Comparison of ENCODE assay signal across 9 cellular contexts in genomic region chrX:154020500-154021115, GRCh38. TPM values are rescaled to one million over a fixed set of nuclear protein-coding genes. Genes with fewer than 3 reads are reported as not detected.
DNase-seq lines count a peak whose midpoint lies in the region; ATAC-seq, FAIRE-seq and TF ChIP-seq lines count a peak whose summit lies in the region.
"Had no signal": no experiment of that assay in that cellular context is flagged by ENCODE, and none has a peak within 500 bp of the region (broad histone marks: within the 10 kb centered on the region; RNA-seq: fewer than 3 reads in every experiment).

No MANE protein-coding gene starts in this region.

- H3K27me3 ChIP-seq in SJSA1 (replicated peaks) = no peaks in the 10 kb centered on the region

- no peaks in the 10 kb centered on the region for H3K9me3 ChIP-seq in SJSA1 (replicated peaks)

- no peaks in the 10 kb centered on the region for H3K27me3 Mint-ChIP-seq in progenitor cell of endocrine pancreas

- peak overlapping the region; percentile 91 for H3K27ac Mint-ChIP-seq in progenitor cell of endocrine pancreas

- peaks cover 4% of the 10 kb centered on the region for H3K36me3 Mint-ChIP-seq in progenitor cell of endocrine pancreas (ENCODE audit: insufficient read depth)

- FAIRE-seq in GM19239 (lab: Jason Lieb, UNC) = peak; percentile 93
- FAIRE-seq: TTC549 had no signal

- H3K36me3 ChIP-seq in SJSA1 = peaks cover 24% of the 10 kb centered on the region

- peaks cover 19% of the 10 kb centered on the region for H3K4me1 Mint-ChIP-seq in progenitor cell of endocrine pancreas (ENCODE audit: low read depth)

- H3K4me3 Mint-ChIP-seq in progenitor cell of endocrine pancreas (ENCODE audit: low read depth) = peak overlapping the region; percentile 73

- ATAC-seq in GM21576 (IDR thresholded peaks at IDR 0.05; ENCODE audit: unreplicated experiment) (no peak), HG03280 (IDR thresholded peaks at IDR 0.05; ENCODE audit: unreplicated experiment) (no peak), GM21423 (IDR thresholded peaks at IDR 0.05; ENCODE audit: unreplicated experiment) (no peak)

- no peak for TF ChIP-seq CTCF in progenitor cell of endocrine pancreas (IDR thresholded peaks at IDR 0.05; ENCODE audit: unreplicated experiment)

- no peak for DNase-seq in GM19239 (ENCODE audit: insufficient read length, low spot score)
- DNase-seq in SJSA1 (ENCODE audit: low read depth in 1 of 2, low spot score in 2 of 2) = no peak
- no peak for DNase-seq in epithelial cell of prostate (ENCODE audit: low read depth, low spot score)
- DNase-seq in progenitor cell of endocrine pancreas (ENCODE audit: low spot score, unreplicated experiment) = no peak
- DNase-seq in amniotic stem cell (lab: John Stamatoyannopoulos, UW) = no peak

- H3K4me1 ChIP-seq in SJSA1 (replicated peaks) = peaks cover 46% of the 10 kb centered on the region

- H3K27ac ChIP-seq in SJSA1 = peak overlapping the region; percentile 84
- peak overlapping the region; percentile 79 for H3K27ac ChIP-seq in epithelial cell of prostate

- H3K9me3 Mint-ChIP-seq in progenitor cell of endocrine pancreas (ENCODE audit: low read depth) = peaks cover 4% of the 10 kb centered on the region

- peak overlapping the region; percentile 55 for H3K4me3 ChIP-seq in SJSA1

RNA-seq across cellular contexts. Expression of gene IRAK1, which starts 0.9 kb away (rescaled TPM):
- 70.7 and 81.3 TPM in 2 replicates for total RNA-seq in SJSA1 (2014; rRNA removed; shearing (Covaris generic))
- total RNA-seq in progenitor cell of endocrine pancreas = 95.8 and 96.9 TPM in 2 replicates

RNA-seq across cellular contexts. Expression of gene TMEM187, which starts 48.1 kb away (rescaled TPM):
- total RNA-seq in SJSA1 (2014; rRNA removed; shearing (Covaris generic)) = 1.1 TPM in 1 of 2 replicates, not detected in the other
- 10.2 and 11.7 TPM in 2 replicates for total RNA-seq in progenitor cell of endocrine pancreas

RNA-seq across cellular contexts. Expression of gene HCFC1, which starts 49.0 kb away (rescaled TPM):
- 24.6 and 42.8 TPM in 2 replicates for total RNA-seq in SJSA1 (2014; rRNA removed; shearing (Covaris generic))
- total RNA-seq in progenitor cell of endocrine pancreas = 105 and 121 TPM in 2 replicates
